Comparison of ENCODE assay signal across 8 cellular contexts in the genomic region with DNA sequence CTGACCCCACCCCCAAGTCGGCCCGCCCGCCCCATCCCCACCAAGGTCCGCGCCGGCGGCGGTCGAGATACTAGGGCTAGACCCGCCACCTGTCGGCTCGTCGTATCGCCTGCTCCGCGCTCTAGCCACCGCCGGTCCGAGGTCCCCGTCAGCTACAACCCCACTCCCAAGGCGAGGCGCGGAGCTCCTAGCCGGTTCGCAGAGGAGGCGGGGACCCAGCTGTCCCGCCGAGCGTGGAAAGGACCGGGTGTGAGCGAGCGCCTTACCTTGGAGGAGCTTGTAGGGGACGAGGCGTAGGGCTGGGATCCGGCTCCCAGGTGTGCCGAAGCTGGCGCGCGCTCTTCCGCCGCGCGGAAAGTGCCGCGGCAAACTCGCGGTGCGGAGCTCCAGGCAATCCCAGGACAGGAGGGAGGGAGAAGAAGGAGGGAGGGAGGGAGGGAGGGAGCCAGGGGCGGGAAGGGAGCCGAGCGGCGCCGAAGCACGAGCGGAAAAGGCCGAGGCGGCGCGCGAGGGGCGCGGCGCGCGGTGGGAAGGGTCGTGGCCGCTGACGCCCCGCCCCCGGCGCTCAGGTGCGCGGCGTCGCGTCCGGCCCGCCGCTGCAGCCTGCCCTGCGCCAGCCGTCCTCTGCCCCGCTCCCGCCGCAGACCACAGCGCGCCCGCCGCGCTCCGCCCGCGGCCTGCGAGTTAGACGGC. TPM values are rescaled to one million over a fixed set of nuclear protein-coding genes. Genes with fewer than 3 reads are reported as not detected.
DNase-seq lines count a peak whose midpoint lies in the region; ATAC-seq and TF ChIP-seq lines count a peak whose summit lies in the region.

A gene with protein sequence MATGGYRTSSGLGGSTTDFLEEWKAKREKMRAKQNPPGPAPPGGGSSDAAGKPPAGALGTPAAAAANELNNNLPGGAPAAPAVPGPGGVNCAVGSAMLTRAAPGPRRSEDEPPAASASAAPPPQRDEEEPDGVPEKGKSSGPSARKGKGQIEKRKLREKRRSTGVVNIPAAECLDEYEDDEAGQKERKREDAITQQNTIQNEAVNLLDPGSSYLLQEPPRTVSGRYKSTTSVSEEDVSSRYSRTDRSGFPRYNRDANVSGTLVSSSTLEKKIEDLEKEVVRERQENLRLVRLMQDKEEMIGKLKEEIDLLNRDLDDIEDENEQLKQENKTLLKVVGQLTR (minus strand): TSS at position 359 of the 693 bp plus-strand sequence. CDS start 720 bp downstream, outside the sequence.

- CTCF ChIA-PET in Calu3 (lab: Charles Lee): interaction anchor here (0.6 to 1.1 kb wide), 7 partner anchors 41 to 581 kb away, joined by 3 to 4 read pairs (median 3); no protein-coding TSS in a partner anchor

- DNase-seq in Calu3: peak; percentile 92
- peak; percentile 82 for DNase-seq in NCI-H460 (ENCODE audit: extremely low read depth, low read depth)
- DNase-seq in activated T-helper 2 cell treated with anti-CD3 and anti-CD28 coated beads, Interferon-gamma antibody, Interleukin-2, Interleukin-4, amounts not matched to agents 10 μg/mL and 5 μg/mL and 100 μg/mL, durations not matched to agents 14 hours and 24 hours and 36 hours (ENCODE audit: low spot score): peak; percentile 9
- no peak for DNase-seq in glomerular endothelial cell (ENCODE audit: extremely low read depth, low read depth, low spot score)
- peak in 30 of 56 donors; percentile 8 to 72 (median 32) for DNase-seq in nucleus accumbens (lab: John Stamatoyannopoulos, UW)
- DNase-seq in NOMO-1 treated with DMSO at 0.1 percent for 48 hours (lab: John Stamatoyannopoulos, UW; ENCODE audit: unreplicated experiment): no peak

- no peaks in the 10 kb centered on the region for H3K9me3 Mint-ChIP-seq in Calu3 (ENCODE audit: low read depth, unreplicated experiment)
- H3K9me3 Mint-ChIP-seq in activated T-helper 2 cell treated with anti-CD3 and anti-CD28 coated beads, Interferon-gamma antibody, Interleukin-2, Interleukin-4, amounts not matched to agents 10 μg/mL and 5 μg/mL and 100 μg/mL, durations not matched to agents 14 hours and 24 hours and 36 hours: no peaks in the 10 kb centered on the region

- H3K27me3 Mint-ChIP-seq in Calu3 (ENCODE audit: unreplicated experiment): no peaks in the 10 kb centered on the region
- H3K27me3 Mint-ChIP-seq in activated T-helper 2 cell treated with anti-CD3 and anti-CD28 coated beads, Interferon-gamma antibody, Interleukin-2, Interleukin-4, amounts not matched to agents 10 μg/mL and 5 μg/mL and 100 μg/mL, durations not matched to agents 14 hours and 24 hours and 36 hours (ENCODE audit: low read depth): peaks cover 59% of the 10 kb centered on the region

- peaks cover 41% of the 10 kb centered on the region for H3K4me1 Mint-ChIP-seq in Calu3 (ENCODE audit: low read depth, unreplicated experiment)
- peaks cover 14% of the 10 kb centered on the region for H3K4me1 Mint-ChIP-seq in activated T-helper 2 cell treated with anti-CD3 and anti-CD28 coated beads, Interferon-gamma antibody, Interleukin-2, Interleukin-4, amounts not matched to agents 10 μg/mL and 5 μg/mL and 100 μg/mL, durations not matched to agents 14 hours and 24 hours and 36 hours (ENCODE audit: low read depth)

- intact Hi-C loops in Calu3 (cut with micrococcal nuclease; ENCODE audit: unreplicated experiment): loop anchor here (1.0 to 2.0 kb wide), 2 partner anchors 48 to 130 kb away; no protein-coding TSS in a partner anchor
- intact Hi-C loops in activated T-helper 2 cell treated with anti-CD3 and anti-CD28 coated beads, Interferon-gamma antibody, Interleukin-2, Interleukin-4, amounts not matched to agents 10 μg/mL and 5 μg/mL and 100 μg/mL, durations not matched to agents 14 hours and 24 hours and 36 hours (cut with micrococcal nuclease): loop anchor here (10.0 kb wide), 1 partner anchor 244 kb away; the partner anchor contains the start of gene PPP1R12A

- no TSS peak for BruUV-seq in Calu3 (replicated peaks; lab: Mats Ljungman, UMichigan)

- peaks cover 69% of the 10 kb centered on the region for H3K36me3 Mint-ChIP-seq in Calu3 (ENCODE audit: insufficient read depth, unreplicated experiment)
- no peaks in the 10 kb centered on the region for H3K36me3 Mint-ChIP-seq in activated T-helper 2 cell treated with anti-CD3 and anti-CD28 coated beads, Interferon-gamma antibody, Interleukin-2, Interleukin-4, amounts not matched to agents 10 μg/mL and 5 μg/mL and 100 μg/mL, durations not matched to agents 14 hours and 24 hours and 36 hours (ENCODE audit: low read depth)

- no peak for TF ChIP-seq CTCF in Calu3 (IDR thresholded peaks at IDR 0.05; ENCODE audit: unreplicated experiment)

- ATAC-seq in GM19324 (IDR thresholded peaks at IDR 0.05; ENCODE audit: low FRiP score, unreplicated experiment): peak; percentile 75
- ATAC-seq in HG03354 (IDR thresholded peaks at IDR 0.05; ENCODE audit: poor library complexity, severe bottlenecking, unreplicated experiment): peak; percentile 62

- peak within 1 kb of the TSS; percentile 75 for H3K4me3 Mint-ChIP-seq in Calu3 (ENCODE audit: low read depth, unreplicated experiment)
- H3K4me3 Mint-ChIP-seq in activated T-helper 2 cell treated with anti-CD3 and anti-CD28 coated beads, Interferon-gamma antibody, Interleukin-2, Interleukin-4, amounts not matched to agents 10 μg/mL and 5 μg/mL and 100 μg/mL, durations not matched to agents 14 hours and 24 hours and 36 hours (ENCODE audit: low read depth): peak within 1 kb of the TSS; percentile 75

- H3K27ac Mint-ChIP-seq in Calu3 (ENCODE audit: unreplicated experiment): peak within 1 kb of the TSS; percentile 93
- no peak within 1 kb of the TSS for H3K27ac Mint-ChIP-seq in activated T-helper 2 cell treated with anti-CD3 and anti-CD28 coated beads, Interferon-gamma antibody, Interleukin-2, Interleukin-4, amounts not matched to agents 10 μg/mL and 5 μg/mL and 100 μg/mL, durations not matched to agents 14 hours and 24 hours and 36 hours

RNA-seq across cellular contexts. Expression of the gene that starts here (rescaled TPM):
- total RNA-seq in Calu3 (2022) (172 and 204 TPM in 2 replicates), glomerular endothelial cell (28.2 and 65.0 TPM in 2 replicates)
- total RNA-seq in NCI-H460 (2014; rRNA removed; shearing (Covaris generic)): 109 and 112 TPM in 2 replicates
- 45.0 and 69.7 TPM in 2 replicates for polyA plus RNA-seq in NCI-H460 (2014; cell fraction: nucleus; rRNA removed)
- 2.8 and 4.1 TPM in 2 replicates for total RNA-seq in activated T-helper 2 cell treated with anti-CD3 and anti-CD28 coated beads, Interferon-gamma antibody, Interleukin-2, Interleukin-4, amounts not matched to agents 10 μg/mL and 5 μg/mL and 100 μg/mL, durations not matched to agents 14 hours and 24 hours and 36 hours

Comparison
In these comparisons a context has a peak if more than half of its experiments do, and no peak if none do; other contexts are left out.
1. DNase-seq: peak in Calu3 (single experiment), NCI-H460 (single experiment), activated T-helper 2 cell treated with anti-CD3 and anti-CD28 coated beads, Interferon-gamma antibody, Interleukin-2, Interleukin-4, amounts not matched to agents 10 μg/mL and 5 μg/mL and 100 μg/mL, durations not matched to agents 14 hours and 24 hours and 36 hours (single experiment) and nucleus accumbens (30 of 56); none in glomerular endothelial cell (single experiment) and NOMO-1 treated with DMSO at 0.1 percent for 48 hours (single experiment).